In genomic region chr6:54619102-54619501, GRCh38 we compare ENCODE assay signal across 8 cellular contexts.
"Had no signal": no experiment of that assay in that cellular context is flagged by ENCODE, and none has a peak within 500 bp of the region (broad histone marks: within the 10 kb centered on the region; RNA-seq: fewer than 3 reads in every experiment).

No MANE protein-coding gene starts in this region.

- H3K9me3 ChIP-seq: HAP-1 had no signal

- H3K36me3 ChIP-seq: HAP-1 had no signal

- ATAC-seq: HCT116, HepG2 had no signal

- H2AFZ ChIP-seq: GM23248 had no signal

- DNase-seq: GM23248, GOT3, H7, HFFc6 had no signal

- H3K9ac ChIP-seq: GM23248 had no signal

- H3K4me3 ChIP-seq: GM23248, HAP-1 had no signal

- H3K27ac Mint-ChIP-seq: HFFc6 had no signal

- H3K4me3 Mint-ChIP-seq: HFFc6 had no signal

- H3K27ac ChIP-seq: GM23248, HL-60 had no signal

- H3K4me1 ChIP-seq: HAP-1 had no signal
